Comparison of ENCODE assay signal across 1 cellular context in genomic region chr2:235866373-235866772, GRCh38.
TF ChIP-seq lines count a peak whose summit lies in the region.

No MANE protein-coding gene starts in this region.

TF ChIP-seq in WTC11, 78 proteins besides CTCF, POLR2A, EP300 and RAD21 (continued from another document):
- TF ChIP-seq ZSCAN18 (CRISPR knock-in tag; IDR thresholded peaks at IDR 0.05) = no peak
- no peak for TF ChIP-seq ZNF138 (CRISPR knock-in tag; conservative IDR thresholded peaks at IDR 0.05)
- no peak for TF ChIP-seq ATF3 (CRISPR knock-in tag; conservative IDR thresholded peaks at IDR 0.05)
- TF ChIP-seq ZBTB21 (CRISPR knock-in tag; IDR thresholded peaks at IDR 0.05; ENCODE audit: borderline replicate concordance) = no peak
- TF ChIP-seq E2F5 (CRISPR knock-in tag; IDR thresholded peaks at IDR 0.05) = no peak
